ENCODE assay signal across 18 cellular contexts in the genomic region with DNA sequence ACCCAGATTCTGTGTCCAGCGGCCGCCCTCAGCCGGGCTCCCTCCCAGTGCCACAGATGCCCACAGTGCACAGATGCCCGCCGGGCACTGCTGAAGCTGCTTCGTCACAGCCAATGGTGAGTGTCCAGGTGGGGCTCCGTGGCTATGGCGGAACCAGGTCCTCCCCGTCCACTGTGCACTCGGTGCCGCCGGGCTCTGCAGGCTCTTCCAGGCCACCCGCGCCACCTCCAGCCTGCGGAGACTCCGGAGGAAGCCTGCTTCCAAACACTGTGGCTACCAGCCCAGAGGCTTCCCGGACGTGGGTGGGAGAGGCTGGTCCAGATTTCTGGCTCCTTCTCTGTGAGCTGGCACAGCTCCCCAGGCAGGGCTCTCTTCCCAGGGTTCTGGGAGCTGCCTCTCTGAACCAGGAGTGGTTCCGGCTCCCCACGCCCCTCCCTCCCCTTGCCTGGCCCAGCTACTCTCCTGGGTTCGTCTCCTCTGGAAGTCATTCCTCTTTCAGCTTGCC. TPM values are rescaled to one million over a fixed set of nuclear protein-coding genes. Genes with fewer than 3 reads are reported as not detected.
DNase-seq lines count a peak whose midpoint lies in the region; ATAC-seq and TF ChIP-seq lines count a peak whose summit lies in the region.
"Had no signal": no experiment of that assay in that cellular context is flagged by ENCODE, and none has a peak within 500 bp of the region (broad histone marks: within the 10 kb centered on the region; RNA-seq: fewer than 3 reads in every experiment).

No MANE protein-coding gene starts in this region.

- ATAC-seq in HG02588 (IDR thresholded peaks at IDR 0.05; ENCODE audit: unreplicated experiment) (no peak), GM21619 (IDR thresholded peaks at IDR 0.05; ENCODE audit: unreplicated experiment) (no peak)
- ATAC-seq: body of pancreas had no signal

- peak overlapping the region; percentile 78 for H3K27ac ChIP-seq in left ventricle myocardium inferior (replicated peaks)
- H3K27ac ChIP-seq: body of pancreas, KMS-11, uterus had no signal

- intact Hi-C loops in left ventricle myocardium inferior (cut with micrococcal nuclease), result no loop called here
- intact Hi-C loops in posterior vena cava (cut with DNase I), result no loop called here

- H3K27me3 ChIP-seq in left ventricle myocardium inferior (ENCODE audit: low read depth), result peaks cover 41% of the 10 kb centered on the region
- H3K27me3 ChIP-seq: body of pancreas, uterus had no signal

- DNase-seq in C1 segment of cervical spinal cord (lab: John Stamatoyannopoulos, UW), result peak in 10 of 14 donors; percentile 24 to 84 (median 57)
- DNase-seq in cerebellum (ENCODE audit: low spot score), result peak; percentile 70
- peak; percentile 78 for DNase-seq in left ventricle myocardium inferior
- DNase-seq in posterior vena cava (ENCODE audit: low spot score), result peak; percentile 93
- no peak for DNase-seq in NCI-H69 (lab: John Stamatoyannopoulos, UW)
- DNase-seq in islet precursor cell, result no peak
- DNase-seq: activated CD4-positive, alpha-beta T cell treated with anti-CD3 and anti-CD28 coated beads for 4 hours; mesendoderm; NCI-H526; stimulated activated CD4-positive, alpha-beta T cell treated with anti-CD3 and anti-CD28 coated beads, Interleukin-2, amount 100 ng/mL, for 24 hours had no signal

- H3K4me3 ChIP-seq in left ventricle myocardium inferior, result peak overlapping the region; percentile 28
- H3K4me3 ChIP-seq: body of pancreas, uterus had no signal

- peaks cover 47% of the 10 kb centered on the region for H3K4me1 ChIP-seq in left ventricle myocardium inferior

- H3K36me3 ChIP-seq in left ventricle myocardium inferior, result no peaks in the 10 kb centered on the region
- H3K36me3 ChIP-seq: uterus had no signal

- H3K9me3 ChIP-seq in left ventricle myocardium inferior (replicated peaks), result no peaks in the 10 kb centered on the region
- H3K9me3 ChIP-seq: body of pancreas, uterus had no signal

- TF ChIP-seq CTCF in left ventricle myocardium inferior (IDR thresholded peaks at IDR 0.05; ENCODE audit: borderline replicate concordance), result no peak

RNA-seq across cellular contexts. Expression of gene PYCR1, which starts 2.8 kb away (rescaled TPM):
- total RNA-seq in cerebellum, result 21.8 TPM
- total RNA-seq in left ventricle myocardium inferior, result 3.8 TPM
- 10 to 100 TPM in 1 of 2 donors, 1 to 10 TPM in 1; 6.7 to 16.6 TPM for total RNA-seq in posterior vena cava

RNA-seq across cellular contexts. Expression of gene MYADML2, which starts 7.1 kb away (rescaled TPM):
- total RNA-seq in cerebellum, result 0.36 TPM
- total RNA-seq in left ventricle myocardium inferior, result 7.2 TPM
- total RNA-seq in posterior vena cava, result not detected
- total RNA-seq: body of pancreas, Daoy, progenitor cell of endocrine pancreas, RPMI7951, uterus had no signal

RNA-seq across cellular contexts. Expression of gene MAFG, which starts 12.4 kb away (rescaled TPM):
- total RNA-seq in cerebellum (9.0 TPM), left ventricle myocardium inferior (24.3 TPM), posterior vena cava (10 to 100 TPM; 25.0 to 36.2 TPM)

RNA-seq across cellular contexts. Expression of gene NOTUM, which starts 21.1 kb away (rescaled TPM):
- total RNA-seq in cerebellum, result 0.27 TPM
- total RNA-seq in left ventricle myocardium inferior, result not detected
- not detected for total RNA-seq in posterior vena cava

RNA-seq across cellular contexts. Expression of gene SIRT7, which starts 22.0 kb away (rescaled TPM):
- total RNA-seq in cerebellum (9.9 TPM), left ventricle myocardium inferior (8.5 TPM), posterior vena cava (10 to 100 TPM; 11.8 to 13.1 TPM)

Comparison
In these comparisons a context has a peak if more than half of its experiments do, and no peak if none do; other contexts are left out.
1. DNase-seq: peak in C1 segment of cervical spinal cord (10 of 14), cerebellum (single experiment), left ventricle myocardium inferior (single experiment) and posterior vena cava (single experiment); none in NCI-H69 (single experiment) and islet precursor cell (single experiment).